10 cellular contexts compared by ENCODE assay signal in genomic region chr3:5012398-5012797, GRCh38. TPM values are rescaled to one million over a fixed set of nuclear protein-coding genes. Genes with fewer than 3 reads are reported as not detected.
A peak's percentile ranks its signal among the peaks of the same experiment; 100 is the strongest.
DNase-seq lines count a peak whose midpoint lies in the region; ATAC-seq and TF ChIP-seq lines count a peak whose summit lies in the region.
"Had no signal": no experiment of that assay in that cellular context is flagged by ENCODE, and none has a peak within 500 bp of the region (broad histone marks: within the 10 kb centered on the region; RNA-seq: fewer than 3 reads in every experiment).

No MANE protein-coding gene starts in this region.

- peak overlapping the region; percentile 94 for H3K27ac Mint-ChIP-seq in activated CD8-positive, alpha-beta T cell treated with anti-CD3 and anti-CD28 coated beads, Interleukin-2, amount 10 ng/mL, durations not matched to agents 7 days and 5 days
- H3K27ac Mint-ChIP-seq in naive B cell: peak overlapping the region; percentile 91 to 100 (median 99)
- H3K27ac Mint-ChIP-seq: mesothelial cell of epicardium had no signal

- H3K4me1 ChIP-seq in DOHH2 (ENCODE audit: control insufficient read depth, low read length) (peaks cover 53% of the 10 kb centered on the region), Peyer's patch (peaks cover 6 to 40% (median 29%) of the 10 kb centered on the region in 4 donors)

- ATAC-seq in activated CD8-positive, alpha-beta T cell treated with anti-CD3 and anti-CD28 coated beads, Interleukin-2, amount 10 ng/mL, durations not matched to agents 7 days and 5 days: no peak
- no peak for ATAC-seq in naive B cell (ENCODE audit: low read depth in 2 of 2)

- H3K9me2 ChIP-seq in DOHH2 (replicated peaks; ENCODE audit: control insufficient read depth, low read length): no peaks in the 10 kb centered on the region

- CTCF ChIA-PET in activated CD8-positive, alpha-beta T cell treated with anti-CD3 and anti-CD28 coated beads, Interleukin-2, amount 10 ng/mL, durations not matched to agents 7 days and 5 days (lab: Charles Lee): interaction anchor here (0.6 to 4.5 kb wide), 13 partner anchors 9 to 301 kb away, joined by 3 to 40 read pairs (median 7); partner anchors contain the start of gene BHLHE40

- 0 out of 2 replicates have a peak, but pooled peaks cover 4% of the 10 kb centered on the region for H3F3A ChIP-seq in DOHH2 (ENCODE audit: control insufficient read depth, insufficient read depth)

- peaks cover 97% of the 10 kb centered on the region for H3K4me1 Mint-ChIP-seq in activated CD8-positive, alpha-beta T cell treated with anti-CD3 and anti-CD28 coated beads, Interleukin-2, amount 10 ng/mL, durations not matched to agents 7 days and 5 days (ENCODE audit: low read depth)
- H3K4me1 Mint-ChIP-seq in naive B cell: peaks cover 58 to 90% (median 74%) of the 10 kb centered on the region in 3 donors

- H3K79me2 ChIP-seq in DOHH2 (ENCODE audit: control insufficient read depth, low read length): no peaks in the 10 kb centered on the region

- no peak for TF ChIP-seq POLR2A in Peyer's patch (IDR thresholded peaks at IDR 0.05)

- H3K36me3 ChIP-seq in DOHH2 (ENCODE audit: control insufficient read depth, low read length) (no peaks in the 10 kb centered on the region), Peyer's patch (no peaks in the 10 kb centered on the region)

- peaks cover 42% of the 10 kb centered on the region for H3K27me3 ChIP-seq in DOHH2 (ENCODE audit: control insufficient read depth, low read length)
- no peaks in the 10 kb centered on the region for H3K27me3 ChIP-seq in Peyer's patch

- H3K27ac ChIP-seq in DOHH2 (ENCODE audit: low read depth, low read length) (peak overlapping the region; percentile 36), Peyer's patch (peak overlapping the region in 2 of 4 donors; percentile 63 to 76)

- no peaks in the 10 kb centered on the region for H3K27me3 Mint-ChIP-seq in activated CD8-positive, alpha-beta T cell treated with anti-CD3 and anti-CD28 coated beads, Interleukin-2, amount 10 ng/mL, durations not matched to agents 7 days and 5 days (ENCODE audit: low read depth)
- H3K27me3 Mint-ChIP-seq in naive B cell: no peaks in the 10 kb centered on the region

- peak overlapping the region; percentile 72 for H3K4me3 Mint-ChIP-seq in activated CD8-positive, alpha-beta T cell treated with anti-CD3 and anti-CD28 coated beads, Interleukin-2, amount 10 ng/mL, durations not matched to agents 7 days and 5 days
- peak overlapping the region; percentile 48 to 89 (median 76) for H3K4me3 Mint-ChIP-seq in naive B cell
- H3K4me3 Mint-ChIP-seq: mesothelial cell of epicardium had no signal

- no peaks in the 10 kb centered on the region for H3K9me3 ChIP-seq in DOHH2 (ENCODE audit: control insufficient read depth, insufficient read depth, low read length)
- H3K9me3 ChIP-seq in Peyer's patch: no peaks in the 10 kb centered on the region

- peaks cover 6% of the 10 kb centered on the region for H3K36me3 Mint-ChIP-seq in activated CD8-positive, alpha-beta T cell treated with anti-CD3 and anti-CD28 coated beads, Interleukin-2, amount 10 ng/mL, durations not matched to agents 7 days and 5 days (ENCODE audit: low read depth)
- no peaks in the 10 kb centered on the region for H3K36me3 Mint-ChIP-seq in naive B cell
- H3K36me3 Mint-ChIP-seq: mesothelial cell of epicardium had no signal

- TF ChIP-seq CTCF in DOHH2 (IDR thresholded peaks at IDR 0.05; ENCODE audit: low read depth, low read length, poor library complexity, severe bottlenecking): no peak
- TF ChIP-seq CTCF in Peyer's patch (IDR thresholded peaks at IDR 0.05): no peak

- in situ Hi-C loops in KBM-7 (cut with MboI; ENCODE audit: low pct_unique_long_range_greater_than_20kb, low sequenced_read_pairs): no loop called here

- H4K20me1 ChIP-seq in DOHH2 (ENCODE audit: control insufficient read depth, insufficient read depth, low read depth, low read length): peaks cover 6% of the 10 kb centered on the region; the same call in 1 of the 2 replicates

- H3K4me2 ChIP-seq in DOHH2 (ENCODE audit: low read length): peak overlapping the region; percentile 80

- H3K9me3 Mint-ChIP-seq in activated CD8-positive, alpha-beta T cell treated with anti-CD3 and anti-CD28 coated beads, Interleukin-2, amount 10 ng/mL, durations not matched to agents 7 days and 5 days (ENCODE audit: insufficient read depth): no peaks in the 10 kb centered on the region
- no peaks in the 10 kb centered on the region for H3K9me3 Mint-ChIP-seq in naive B cell
- H3K9me3 Mint-ChIP-seq: mesothelial cell of epicardium had no signal

- DNase-seq in KBM-7: peak; percentile 53
- DNase-seq in activated CD8-positive, alpha-beta T cell treated with anti-CD3 and anti-CD28 coated beads, Interleukin-2, amount 10 ng/mL, durations not matched to agents 7 days and 5 days: no peak
- peak; percentile 46 for DNase-seq in naive B cell
- DNase-seq in Peyer's patch: no peak
- DNase-seq in GM19238 (ENCODE audit: insufficient read length, low spot score): no peak
- DNase-seq in activated gamma-delta T cell (lab: John Stamatoyannopoulos, UW): no peak
- DNase-seq: NCI-H2029 treated with DMSO at 0.1 percent for 48 hours; stimulated activated CD4-positive, alpha-beta T cell treated with anti-CD3 and anti-CD28 coated beads, Interleukin-4, amount 100 ng/mL, for 4 hours had no signal

- POLR2A ChIA-PET in activated CD8-positive, alpha-beta T cell treated with anti-CD3 and anti-CD28 coated beads, Interleukin-2, amount 10 ng/mL, durations not matched to agents 7 days and 5 days (lab: Charles Lee): interaction anchor here (0.9 to 24.9 kb wide), 10 partner anchors 10 to 184 kb away, joined by 3 to 450 read pairs (median 4); partner anchors contain the start of gene BHLHE40

- H3K4me3 ChIP-seq in DOHH2 (ENCODE audit: low read length) (peak overlapping the region; percentile 58; the same call in 1 of the 2 replicates), Peyer's patch (no peak overlapping the region)

RNA-seq across cellular contexts. Expression of gene BHLHE40, which starts 33.2 kb away (rescaled TPM):
- 100 to 1,000 TPM; 209 to 219 TPM for total RNA-seq in activated CD8-positive, alpha-beta T cell treated with anti-CD3 and anti-CD28 coated beads, Interleukin-2, amount 10 ng/mL, durations not matched to agents 7 days and 5 days
- 1 to 10 TPM; 1.8 to 6.4 (median 3.3) TPM for polyA plus RNA-seq in naive B cell (ENCODE audit: low read depth in 6 of 6)
- total RNA-seq in Peyer's patch: 10 to 100 TPM; 20.3 to 78.4 (median 44.3) TPM

Comparison
In these comparisons a context has a peak if more than half of its experiments do, and no peak if none do; other contexts are left out.
1. DNase-seq: peak in KBM-7 (single experiment) and naive B cell (single experiment); none in activated CD8-positive, alpha-beta T cell treated with anti-CD3 and anti-CD28 coated beads, Interleukin-2, amount 10 ng/mL, durations not matched to agents 7 days and 5 days (single experiment), Peyer's patch (0 of 3), GM19238 (single experiment) and activated gamma-delta T cell (single experiment).